In genomic region chr4:112213091-112213490, GRCh38 we compare ENCODE assay signal across 16 cellular contexts. TPM values are rescaled to one million over a fixed set of nuclear protein-coding genes. Genes with fewer than 3 reads are reported as not detected.
DNase-seq lines count a peak whose midpoint lies in the region; ATAC-seq and TF ChIP-seq lines count a peak whose summit lies in the region.
"Had no signal": no experiment of that assay in that cellular context is flagged by ENCODE, and none has a peak within 500 bp of the region (broad histone marks: within the 10 kb centered on the region; RNA-seq: fewer than 3 reads in every experiment).

No MANE protein-coding gene starts in this region.

- no peak overlapping the region for H2BK5ac ChIP-seq in trophoblast cell (ENCODE audit: low read depth, low read length, poor library complexity)

- no peak overlapping the region for H4K8ac ChIP-seq in trophoblast cell (ENCODE audit: low read depth, low read length)

- ATAC-seq in GM19395 (IDR thresholded peaks at IDR 0.05; ENCODE audit: unreplicated experiment), result peak; percentile 81
- ATAC-seq in HG03565 (IDR thresholded peaks at IDR 0.05; ENCODE audit: unreplicated experiment), result peak; percentile 48
- ATAC-seq in activated CD8-positive, alpha-beta T cell treated with anti-CD3 and anti-CD28 coated beads for 36 hours, result no peak
- ATAC-seq: activated T-helper 17 cell treated with anti-CD3 and anti-CD28 coated beads, Interleukin-2, amount 50 U/mL, for 72 hours had no signal

- intact Hi-C loops in CD14-positive monocyte (cut with micrococcal nuclease), result no loop called here
- intact Hi-C loops in activated CD8-positive, alpha-beta T cell treated with anti-CD3 and anti-CD28 coated beads for 36 hours (cut with micrococcal nuclease), result no loop called here

- no peak overlapping the region for H3K14ac ChIP-seq in trophoblast cell (ENCODE audit: low read length)

- no peak overlapping the region for H3K23ac ChIP-seq in trophoblast cell (ENCODE audit: low read length)

- no peak overlapping the region for H3K4me3 Mint-ChIP-seq in CD14-positive monocyte
- no peak overlapping the region for H3K4me3 Mint-ChIP-seq in activated CD8-positive, alpha-beta T cell treated with anti-CD3 and anti-CD28 coated beads for 36 hours
- H3K4me3 Mint-ChIP-seq: activated T-helper 17 cell treated with anti-CD3 and anti-CD28 coated beads, Interleukin-2, amount 50 U/mL, for 72 hours; endodermal cell had no signal

- H3K4ac ChIP-seq in trophoblast cell (ENCODE audit: low read depth, low read length), result no peak overlapping the region

- no peak overlapping the region for H3K27ac ChIP-seq in trophoblast cell (ENCODE audit: low read depth, low read length)
- H3K27ac ChIP-seq: lower lobe of right lung, upper lobe of left lung had no signal

- peak; percentile 53 for DNase-seq in CD14-positive monocyte (ENCODE audit: low spot score)
- peak; percentile 9 for DNase-seq in UCSD-AML1 (lab: John Stamatoyannopoulos, UW; ENCODE audit: unreplicated experiment)
- no peak for DNase-seq in KG1 (lab: John Stamatoyannopoulos, UW)
- DNase-seq in activated gamma-delta T cell (lab: John Stamatoyannopoulos, UW), result no peak
- DNase-seq in trophoblast cell, result no peak
- DNase-seq in activated CD8-positive, alpha-beta T cell treated with anti-CD3 and anti-CD28 coated beads for 36 hours, result no peak
- DNase-seq: endodermal cell, lower lobe of right lung, NCI-H510A treated with DMSO at 0.1 percent for 48 hours, occipital lobe, spleen, upper lobe of left lung had no signal

- H3K79me2 ChIP-seq in trophoblast cell (ENCODE audit: control insufficient read depth, insufficient read depth, low read length, poor library complexity), result no peaks in the 10 kb centered on the region

- CTCF ChIA-PET in activated CD8-positive, alpha-beta T cell treated with anti-CD3 and anti-CD28 coated beads for 36 hours (lab: Charles Lee), result interaction anchor here (1.1 to 4.4 kb wide), 9 partner anchors 10 to 311 kb away, joined by 3 to 17 read pairs (median 4); partner anchors contain the start of gene AP1AR

- H3K36me3 Mint-ChIP-seq in CD14-positive monocyte, result no peaks in the 10 kb centered on the region
- no peaks in the 10 kb centered on the region for H3K36me3 Mint-ChIP-seq in activated CD8-positive, alpha-beta T cell treated with anti-CD3 and anti-CD28 coated beads for 36 hours (ENCODE audit: low read depth)

- H2AK5ac ChIP-seq in trophoblast cell (ENCODE audit: low read length), result no peak overlapping the region

- no peak overlapping the region for H3K18ac ChIP-seq in trophoblast cell (ENCODE audit: low read length)

- no peak overlapping the region for H4K12ac ChIP-seq in trophoblast cell (ENCODE audit: low read depth, low read length)

- no peak for TF ChIP-seq CTCF in CD14-positive monocyte (IDR thresholded peaks at IDR 0.05)
- TF ChIP-seq CTCF in activated CD8-positive, alpha-beta T cell treated with anti-CD3 and anti-CD28 coated beads for 36 hours (IDR thresholded peaks at IDR 0.05), result no peak

- H3K4me1 Mint-ChIP-seq in CD14-positive monocyte, result peaks cover 25% of the 10 kb centered on the region
- H3K4me1 Mint-ChIP-seq in activated CD8-positive, alpha-beta T cell treated with anti-CD3 and anti-CD28 coated beads for 36 hours (ENCODE audit: low read depth), result peaks cover 9% of the 10 kb centered on the region
- H3K4me1 Mint-ChIP-seq: endodermal cell had no signal

- no peaks in the 10 kb centered on the region for H3K9me3 ChIP-seq in trophoblast cell (ENCODE audit: insufficient read depth, low read depth, low read length)
- H3K9me3 ChIP-seq: HAP-1, lower lobe of right lung, spleen, upper lobe of left lung had no signal

- no peaks in the 10 kb centered on the region for H3K4me1 ChIP-seq in trophoblast cell (ENCODE audit: control insufficient read depth in 1 of 2, insufficient read depth in 2 of 2, low read length in 2 of 2)
- H3K4me1 ChIP-seq: HAP-1, lower lobe of right lung, upper lobe of left lung had no signal

- no peak overlapping the region for H3K4me2 ChIP-seq in trophoblast cell (ENCODE audit: low read length)

- H2BK12ac ChIP-seq in trophoblast cell (ENCODE audit: low read length), result no peak overlapping the region

- H4K91ac ChIP-seq in trophoblast cell (ENCODE audit: low read depth, low read length), result no peak overlapping the region

- H3K27ac Mint-ChIP-seq in CD14-positive monocyte, result peak overlapping the region; percentile 72 to 96 (median 91)
- H3K27ac Mint-ChIP-seq in activated CD8-positive, alpha-beta T cell treated with anti-CD3 and anti-CD28 coated beads for 36 hours, result no peak overlapping the region
- H3K27ac Mint-ChIP-seq: activated T-helper 17 cell treated with anti-CD3 and anti-CD28 coated beads, Interleukin-2, amount 50 U/mL, for 72 hours; endodermal cell had no signal

- H3K4me3 ChIP-seq in trophoblast cell (ENCODE audit: low read depth, low read length), result no peak overlapping the region
- H3K4me3 ChIP-seq: HAP-1, lower lobe of right lung, spleen, upper lobe of left lung had no signal

- H2BK120ac ChIP-seq in trophoblast cell (ENCODE audit: insufficient read depth, low read length, poor library complexity), result no peak overlapping the region

- POLR2A ChIA-PET in activated CD8-positive, alpha-beta T cell treated with anti-CD3 and anti-CD28 coated beads for 36 hours (lab: Charles Lee), result no interaction called here

- H3K9me3 Mint-ChIP-seq in CD14-positive monocyte, result peaks cover 0 to 6% (median 0%) of the 10 kb centered on the region in 7 donors
- no peaks in the 10 kb centered on the region for H3K9me3 Mint-ChIP-seq in activated CD8-positive, alpha-beta T cell treated with anti-CD3 and anti-CD28 coated beads for 36 hours
- H3K9me3 Mint-ChIP-seq: activated T-helper 17 cell treated with anti-CD3 and anti-CD28 coated beads, Interleukin-2, amount 50 U/mL, for 72 hours had no signal

- H3K9ac ChIP-seq in trophoblast cell (ENCODE audit: low read length), result no peak overlapping the region

- H2AFZ ChIP-seq in trophoblast cell (ENCODE audit: insufficient read depth, low read length, poor library complexity), result no peak overlapping the region

- H3K36me3 ChIP-seq in trophoblast cell (ENCODE audit: control insufficient read depth in 1 of 2, insufficient read depth in 2 of 2, low read length in 2 of 2), result no peaks in the 10 kb centered on the region
- H3K36me3 ChIP-seq: HAP-1, lower lobe of right lung, spleen, upper lobe of left lung had no signal

- no peaks in the 10 kb centered on the region for H3K79me1 ChIP-seq in trophoblast cell (ENCODE audit: low read length)

- no peaks in the 10 kb centered on the region for H3K27me3 ChIP-seq in trophoblast cell (ENCODE audit: insufficient read depth, low read length)
- H3K27me3 ChIP-seq: spleen, upper lobe of left lung had no signal

- H3K27me3 Mint-ChIP-seq in CD14-positive monocyte (ENCODE audit: low read depth in 3 of 3), result peaks cover 0 to 4% (median 2%) of the 10 kb centered on the region in 3 donors
- H3K27me3 Mint-ChIP-seq in activated CD8-positive, alpha-beta T cell treated with anti-CD3 and anti-CD28 coated beads for 36 hours, result no peaks in the 10 kb centered on the region
- H3K27me3 Mint-ChIP-seq: activated T-helper 17 cell treated with anti-CD3 and anti-CD28 coated beads, Interleukin-2, amount 50 U/mL, for 72 hours had no signal

- no CpG with 5 or more reads among the region's 2 CpGs for WGBS in trophoblast cell (ENCODE audit: extremely low coverage, insufficient coverage, insufficient read length)

RNA-seq across cellular contexts. Expression of gene AP1AR, which starts 18.5 kb away (rescaled TPM):
- 10 to 100 TPM; 14.6 to 15.8 TPM for polyA plus RNA-seq in CD14-positive monocyte
- 10.8 and 10.9 TPM in 2 replicates for polyA plus RNA-seq in trophoblast cell (2013)
- 10 to 100 TPM; 15.5 to 17.7 TPM for total RNA-seq in activated CD8-positive, alpha-beta T cell treated with anti-CD3 and anti-CD28 coated beads for 36 hours

Comparison
In these comparisons a context has a peak if more than half of its experiments do, and no peak if none do; other contexts are left out.
1. DNase-seq: peak in CD14-positive monocyte (single experiment) and UCSD-AML1 (single experiment); none in KG1 (single experiment), activated gamma-delta T cell (single experiment), trophoblast cell (0 of 2) and activated CD8-positive, alpha-beta T cell treated with anti-CD3 and anti-CD28 coated beads for 36 hours (single experiment).